Comparison of ENCODE assay signal across 23 cellular contexts in genomic region chr17:67133161-67133560, GRCh38.
"Had no signal": no experiment of that assay in that cellular context is flagged by ENCODE, and none has a peak within 500 bp of the region (broad histone marks: within the 10 kb centered on the region; RNA-seq: fewer than 3 reads in every experiment).

No MANE protein-coding gene starts in this region.

- H3K27ac Mint-ChIP-seq: activated CD4-positive, alpha-beta T cell treated with anti-CD3 and anti-CD28 coated beads, Interleukin-2, amount 10 ng/mL, durations not matched to agents 24 days and 14 days; activated CD8-positive, alpha-beta T cell treated with anti-CD3 and anti-CD28 coated beads for 36 hours; activated naive CD4-positive, alpha-beta T cell treated with anti-CD3 and anti-CD28 coated beads for 36 hours; activated naive CD4-positive, alpha-beta T cell treated with anti-CD3 and anti-CD28 coated beads, Interleukin-2, amount 50 U/mL, for 72 hours; activated T-helper 1 cell treated with anti-CD3 and anti-CD28 coated beads, Interleukin-12 subunit alpha, Interleukin-12 subunit beta, Interleukin-2, Interleukin-4 antibody, amounts not matched to agents 30 ng/mL and 10 ng/mL and 1 ng/mL, durations not matched to agents 14 hours and 24 hours and 36 hours; T-helper 2 cell treated with Interferon-gamma antibody and Interleukin-4, amounts not matched to agents 5 μg/mL and 100 μg/mL, for 36 hours had no signal

- H3K27ac ChIP-seq: adrenal gland, body of pancreas, breast epithelium, Peyer's patch, RWPE1 had no signal

- H3K9me3 Mint-ChIP-seq: activated CD4-positive, alpha-beta T cell treated with anti-CD3 and anti-CD28 coated beads, Interleukin-2, amount 10 ng/mL, durations not matched to agents 24 days and 14 days; activated CD8-positive, alpha-beta T cell treated with anti-CD3 and anti-CD28 coated beads for 36 hours; activated naive CD4-positive, alpha-beta T cell treated with anti-CD3 and anti-CD28 coated beads for 36 hours; activated naive CD4-positive, alpha-beta T cell treated with anti-CD3 and anti-CD28 coated beads, Interleukin-2, amount 50 U/mL, for 72 hours; activated T-helper 1 cell treated with anti-CD3 and anti-CD28 coated beads, Interleukin-12 subunit alpha, Interleukin-12 subunit beta, Interleukin-2, Interleukin-4 antibody, amounts not matched to agents 30 ng/mL and 10 ng/mL and 1 ng/mL, durations not matched to agents 14 hours and 24 hours and 36 hours; T-helper 2 cell treated with Interferon-gamma antibody and Interleukin-4, amounts not matched to agents 5 μg/mL and 100 μg/mL, for 36 hours had no signal

- H3K4me1 ChIP-seq: breast epithelium, Peyer's patch had no signal

- DNase-seq: activated CD4-positive, alpha-beta T cell treated with anti-CD3 and anti-CD28 coated beads, Interleukin-2, amount 10 ng/mL, durations not matched to agents 24 days and 14 days; activated CD4-positive, alpha-beta T cell treated with anti-CD3 and anti-CD28 coated beads, Interleukin-2, amount 50 U/mL, for 4 hours; activated CD8-positive, alpha-beta T cell treated with anti-CD3 and anti-CD28 coated beads for 36 hours; activated gamma-delta T cell treated with Interleukin-2 at 50 U/mL for 16 hours; activated naive CD4-positive, alpha-beta T cell treated with anti-CD3 and anti-CD28 coated beads for 36 hours; activated T-cell treated with anti-CD3 and anti-CD28 coated beads, Interleukin-2, amount 50 U/mL, for 1 hour; adrenal gland; body of pancreas; KBM-7; MM.1S; MV-4-11; NCI-H1694 treated with DMSO at 0.1 percent for 48 hours; NCI-H524 treated with DMSO at 0.1 percent for 48 hours; NK-92 treated with Interleukin-12 subunit alpha and Interleukin-12 subunit beta, amount 100 ng/mL, for 24 hours; PC-3; Peyer's patch; SIG-M5 had no signal

- H3K27me3 Mint-ChIP-seq: activated CD4-positive, alpha-beta T cell treated with anti-CD3 and anti-CD28 coated beads, Interleukin-2, amount 10 ng/mL, durations not matched to agents 24 days and 14 days; activated CD8-positive, alpha-beta T cell treated with anti-CD3 and anti-CD28 coated beads for 36 hours had no signal

- H3K27me3 ChIP-seq: adrenal gland, body of pancreas, breast epithelium, Peyer's patch had no signal

- H3K36me3 ChIP-seq: breast epithelium had no signal

- H3K4me3 ChIP-seq: adrenal gland, body of pancreas, breast epithelium, Peyer's patch had no signal

- H3K9me3 ChIP-seq: adrenal gland, body of pancreas, breast epithelium, Peyer's patch had no signal

- ATAC-seq: activated CD8-positive, alpha-beta T cell treated with anti-CD3 and anti-CD28 coated beads for 36 hours; activated naive CD4-positive, alpha-beta T cell treated with anti-CD3 and anti-CD28 coated beads, Interleukin-2, amount 50 U/mL, for 72 hours; Right ventricle myocardium inferior had no signal

- H3K4me3 Mint-ChIP-seq: activated CD4-positive, alpha-beta T cell treated with anti-CD3 and anti-CD28 coated beads, Interleukin-2, amount 10 ng/mL, durations not matched to agents 24 days and 14 days; activated CD8-positive, alpha-beta T cell treated with anti-CD3 and anti-CD28 coated beads for 36 hours; activated naive CD4-positive, alpha-beta T cell treated with anti-CD3 and anti-CD28 coated beads for 36 hours; activated T-helper 1 cell treated with anti-CD3 and anti-CD28 coated beads, Interleukin-12 subunit alpha, Interleukin-12 subunit beta, Interleukin-2, Interleukin-4 antibody, amounts not matched to agents 30 ng/mL and 10 ng/mL and 1 ng/mL, durations not matched to agents 14 hours and 24 hours and 36 hours; T-helper 2 cell treated with Interferon-gamma antibody and Interleukin-4, amounts not matched to agents 5 μg/mL and 100 μg/mL, for 36 hours had no signal
